Comparison of ENCODE assay signal across 12 cellular contexts in genomic region chr18:27004056-27004829, GRCh38.
DNase-seq lines count a peak whose midpoint lies in the region; ATAC-seq and TF ChIP-seq lines count a peak whose summit lies in the region.
"Had no signal": no experiment of that assay in that cellular context is flagged by ENCODE, and none has a peak within 500 bp of the region (broad histone marks: within the 10 kb centered on the region; RNA-seq: fewer than 3 reads in every experiment).

No MANE protein-coding gene starts in this region.

- H3K4me3 ChIP-seq in IMR-90 (ENCODE audit: insufficient read depth, low read depth, low read length) (no peak overlapping the region), astrocyte of the cerebellum (ENCODE audit: low read depth, low read length) (no peak overlapping the region), right lobe of liver (no peak overlapping the region)

- no peaks in the 10 kb centered on the region for H3K27me3 Mint-ChIP-seq in activated naive CD4-positive, alpha-beta T cell treated with anti-CD3 and anti-CD28 coated beads for 36 hours (ENCODE audit: low read depth)
- H3K27me3 Mint-ChIP-seq: central memory CD8-positive, alpha-beta T cell; stimulated activated naive B cell treated with anti-CD40 and anti-IgM and Interleukin-4, amounts not matched to agents 10 μg/mL and 1 μg/mL and 100 μg/mL, for 72 hours had no signal

- H4K20me1 ChIP-seq in IMR-90 (ENCODE audit: insufficient read depth, low read length): no peaks in the 10 kb centered on the region

- H3K27ac ChIP-seq in IMR-90 (ENCODE audit: insufficient read depth, low read length) (no peak overlapping the region), right lobe of liver (no peak overlapping the region)
- H3K27ac ChIP-seq: neutrophil had no signal

- H3K4ac ChIP-seq in IMR-90 (ENCODE audit: low read depth, low read length): no peak overlapping the region

- no peak overlapping the region for H3K4me3 Mint-ChIP-seq in activated naive CD4-positive, alpha-beta T cell treated with anti-CD3 and anti-CD28 coated beads for 36 hours
- H3K4me3 Mint-ChIP-seq: central memory CD8-positive, alpha-beta T cell; stimulated activated naive B cell treated with anti-CD40 and anti-IgM and Interleukin-4, amounts not matched to agents 10 μg/mL and 1 μg/mL and 100 μg/mL, for 72 hours had no signal

- no peak overlapping the region for H2BK20ac ChIP-seq in IMR-90 (ENCODE audit: low read depth, low read length)

- no peak overlapping the region for H3K27ac Mint-ChIP-seq in activated naive CD4-positive, alpha-beta T cell treated with anti-CD3 and anti-CD28 coated beads for 36 hours
- H3K27ac Mint-ChIP-seq: stimulated activated naive B cell treated with anti-CD40 and anti-IgM and Interleukin-4, amounts not matched to agents 10 μg/mL and 1 μg/mL and 100 μg/mL, for 72 hours had no signal

- CTCF ChIA-PET in IMR-90 (lab: Yijun Ruan, JAX): no interaction called here
- CTCF ChIA-PET in activated naive CD4-positive, alpha-beta T cell treated with anti-CD3 and anti-CD28 coated beads for 36 hours (lab: Charles Lee): no interaction called here

- dilution Hi-C loops in IMR-90 (cut with HindIII; ENCODE audit: low sequenced_read_pairs, unreplicated experiment): no loop called here

- no peaks in the 10 kb centered on the region for H3K79me1 ChIP-seq in IMR-90 (ENCODE audit: low read depth in 1 of 2, low read length in 2 of 2)

- H2BK15ac ChIP-seq in IMR-90 (ENCODE audit: low read depth, low read length): no peak overlapping the region

- no peak overlapping the region for H2AK9ac ChIP-seq in IMR-90 (replicated peaks; ENCODE audit: low read depth, low read length, poor library complexity)

- no peak overlapping the region for H3K23ac ChIP-seq in IMR-90 (ENCODE audit: low read depth, low read length)

- TF ChIP-seq POLR2A in IMR-90 (IDR thresholded peaks at IDR 0.05; ENCODE audit: low read depth, low read length) (no peak), right lobe of liver (IDR thresholded peaks at IDR 0.05) (no peak)

- H3K9me1 ChIP-seq in IMR-90 (ENCODE audit: insufficient read depth, low read length): no peaks in the 10 kb centered on the region

- no peak overlapping the region for H4K91ac ChIP-seq in IMR-90 (ENCODE audit: insufficient read depth, low read depth, low read length)

- BruUV-seq in IMR-90 (replicated peaks; lab: Mats Ljungman, UMichigan): no TSS peak

- no peak overlapping the region for H4K5ac ChIP-seq in IMR-90 (ENCODE audit: low read depth, low read length)

- H3K36me3 Mint-ChIP-seq in activated naive CD4-positive, alpha-beta T cell treated with anti-CD3 and anti-CD28 coated beads for 36 hours (ENCODE audit: low read depth): no peaks in the 10 kb centered on the region
- H3K36me3 Mint-ChIP-seq: stimulated activated naive B cell treated with anti-CD40 and anti-IgM and Interleukin-4, amounts not matched to agents 10 μg/mL and 1 μg/mL and 100 μg/mL, for 72 hours had no signal

- no peaks in the 10 kb centered on the region for H3K9me3 Mint-ChIP-seq in activated naive CD4-positive, alpha-beta T cell treated with anti-CD3 and anti-CD28 coated beads for 36 hours
- H3K9me3 Mint-ChIP-seq: stimulated activated naive B cell treated with anti-CD40 and anti-IgM and Interleukin-4, amounts not matched to agents 10 μg/mL and 1 μg/mL and 100 μg/mL, for 72 hours had no signal

- DNase-seq in COR-L47 (lab: John Stamatoyannopoulos, UW): peak; percentile 33
- no peak for DNase-seq in IMR-90
- DNase-seq in astrocyte of the cerebellum (ENCODE audit: low read depth): no peak
- no peak for DNase-seq in right lobe of liver
- DNase-seq in activated gamma-delta T cell (lab: John Stamatoyannopoulos, UW): no peak
- no peak for DNase-seq in activated naive CD4-positive, alpha-beta T cell treated with anti-CD3 and anti-CD28 coated beads for 36 hours
- no peak for DNase-seq in OCI-M2 (lab: John Stamatoyannopoulos, UW; ENCODE audit: unreplicated experiment)
- no peak for DNase-seq in MV-4-11 (lab: John Stamatoyannopoulos, UW)
- DNase-seq: stimulated activated naive B cell treated with anti-CD40 and anti-IgM and Interleukin-4, amounts not matched to agents 10 μg/mL and 1 μg/mL and 100 μg/mL, for 72 hours; T1000 had no signal

- H2BK120ac ChIP-seq in IMR-90 (ENCODE audit: low read depth, low read length): no peak overlapping the region

- no peak overlapping the region for H3K18ac ChIP-seq in IMR-90 (ENCODE audit: low read depth, low read length)

- no peak overlapping the region for H2AFZ ChIP-seq in IMR-90 (replicated peaks; ENCODE audit: low read length, poor library complexity)

- H3K9ac ChIP-seq in IMR-90 (ENCODE audit: low read depth, low read length): no peak overlapping the region

- ATAC-seq in IMR-90 (ENCODE audit: low read depth) (no peak), right lobe of liver (peak in 2 of 4 donors; percentile 40 to 56)
- ATAC-seq: stimulated activated naive B cell treated with anti-CD40 and anti-IgM and Interleukin-4, amounts not matched to agents 10 μg/mL and 1 μg/mL and 100 μg/mL, for 72 hours had no signal

- intact Hi-C loops in IMR-90 (cut with micrococcal nuclease) (loop anchor here (5.0 to 10.0 kb wide), 2 partner anchors 619 to 697 kb away; no protein-coding TSS in a partner anchor), right lobe of liver (cut with DNase I) (no loop called here)
- intact Hi-C loops in activated naive CD4-positive, alpha-beta T cell treated with anti-CD3 and anti-CD28 coated beads for 36 hours (cut with micrococcal nuclease): no loop called here

- H3K14ac ChIP-seq in IMR-90 (replicated peaks; ENCODE audit: low read depth, low read length): no peak overlapping the region

- H3K9me3 ChIP-seq in IMR-90 (ENCODE audit: control insufficient read depth, insufficient read depth, low read length): no peaks in the 10 kb centered on the region
- no peaks in the 10 kb centered on the region for H3K9me3 ChIP-seq in right lobe of liver
- H3K9me3 ChIP-seq: neutrophil had no signal

- TF ChIP-seq CTCF in IMR-90 (conservative IDR thresholded peaks at IDR 0.05; ENCODE audit: low read depth, low read length): no peak; the same call in 1 of the 2 replicates
- peak; percentile 34 for TF ChIP-seq CTCF in astrocyte of the cerebellum (IDR thresholded peaks at IDR 0.05; ENCODE audit: low read depth, low read length, missing control alignments)
- peak; percentile 20 to 35 (median 30) for TF ChIP-seq CTCF in right lobe of liver (IDR thresholded peaks at IDR 0.05)

- H3K4me2 ChIP-seq in IMR-90 (ENCODE audit: low read depth, low read length): no peak overlapping the region

- no peak overlapping the region for H2BK5ac ChIP-seq in IMR-90 (ENCODE audit: low read depth, low read length, poor library complexity, severe bottlenecking)

- POLR2A ChIA-PET in IMR-90 (lab: Charles Lee; ENCODE audit: unreplicated experiment): no interaction called here

- H3K56ac ChIP-seq in IMR-90 (ENCODE audit: extremely low read depth, insufficient read depth, low read length): no peak overlapping the region

- H3K4me1 Mint-ChIP-seq in activated naive CD4-positive, alpha-beta T cell treated with anti-CD3 and anti-CD28 coated beads for 36 hours (ENCODE audit: low read depth): no peaks in the 10 kb centered on the region
- H3K4me1 Mint-ChIP-seq: central memory CD8-positive, alpha-beta T cell; stimulated activated naive B cell treated with anti-CD40 and anti-IgM and Interleukin-4, amounts not matched to agents 10 μg/mL and 1 μg/mL and 100 μg/mL, for 72 hours had no signal

- H3K27me3 ChIP-seq in IMR-90 (ENCODE audit: control insufficient read depth, insufficient read depth, low read length): no peaks in the 10 kb centered on the region
- H3K27me3 ChIP-seq in right lobe of liver: no peaks in the 10 kb centered on the region

- H2AK5ac ChIP-seq in IMR-90 (ENCODE audit: low read depth, low read length): no peak overlapping the region

- H4K8ac ChIP-seq in IMR-90 (ENCODE audit: low read depth in 2 of 2, low read length in 2 of 2): no peak overlapping the region

- TF ChIP-seq RAD21 in IMR-90 (IDR thresholded peaks at IDR 0.05; ENCODE audit: low read length): no peak; the same call in 1 of the 2 replicates

- H3K36me3 ChIP-seq in IMR-90 (ENCODE audit: control insufficient read depth, insufficient read depth, low read length): no peaks in the 10 kb centered on the region
- no peaks in the 10 kb centered on the region for H3K36me3 ChIP-seq in right lobe of liver
- H3K36me3 ChIP-seq: neutrophil had no signal

- H3K4me1 ChIP-seq in IMR-90 (ENCODE audit: control insufficient read depth, insufficient read depth, low read length): no peaks in the 10 kb centered on the region
- H3K4me1 ChIP-seq in right lobe of liver: no peaks in the 10 kb centered on the region

- in situ Hi-C loops in IMR-90 (cut with MboI; ENCODE audit: low sequenced_read_pairs) (no loop called here), astrocyte of the cerebellum (cut with HindIII; ENCODE audit: low sequenced_read_pairs) (no loop called here)

- no CpG with 5 or more reads among the region's 9 CpGs for WGBS in IMR-90 (ENCODE audit: extremely low coverage in 2 of 2, insufficient read length in 1 of 2), 2 experiments
- WGBS in right lobe of liver (ENCODE audit: insufficient coverage, low coverage, low lambda C conversion rate, missing lambda C conversion rate): 57% methylated on average over 9 of the region's 9 CpGs

TF ChIP-seq in IMR-90, 13 proteins besides CTCF, POLR2A, EP300 and RAD21:
- TF ChIP-seq SMC3 (IDR thresholded peaks at IDR 0.05; ENCODE audit: low read depth, low read length) (0 out of 2 replicates have a peak, but pooled peaks have one; percentile 14), NFE2L2 (IDR thresholded peaks at IDR 0.05; ENCODE audit: low read depth, low read length) (no peak), MAZ (IDR thresholded peaks at IDR 0.05; ENCODE audit: borderline replicate concordance, low read depth, low read length) (no peak), RFX5 (IDR thresholded peaks at IDR 0.05; ENCODE audit: low read depth, low read length) (no peak)
